9 cellular contexts compared by ENCODE assay signal in the genomic region with DNA sequence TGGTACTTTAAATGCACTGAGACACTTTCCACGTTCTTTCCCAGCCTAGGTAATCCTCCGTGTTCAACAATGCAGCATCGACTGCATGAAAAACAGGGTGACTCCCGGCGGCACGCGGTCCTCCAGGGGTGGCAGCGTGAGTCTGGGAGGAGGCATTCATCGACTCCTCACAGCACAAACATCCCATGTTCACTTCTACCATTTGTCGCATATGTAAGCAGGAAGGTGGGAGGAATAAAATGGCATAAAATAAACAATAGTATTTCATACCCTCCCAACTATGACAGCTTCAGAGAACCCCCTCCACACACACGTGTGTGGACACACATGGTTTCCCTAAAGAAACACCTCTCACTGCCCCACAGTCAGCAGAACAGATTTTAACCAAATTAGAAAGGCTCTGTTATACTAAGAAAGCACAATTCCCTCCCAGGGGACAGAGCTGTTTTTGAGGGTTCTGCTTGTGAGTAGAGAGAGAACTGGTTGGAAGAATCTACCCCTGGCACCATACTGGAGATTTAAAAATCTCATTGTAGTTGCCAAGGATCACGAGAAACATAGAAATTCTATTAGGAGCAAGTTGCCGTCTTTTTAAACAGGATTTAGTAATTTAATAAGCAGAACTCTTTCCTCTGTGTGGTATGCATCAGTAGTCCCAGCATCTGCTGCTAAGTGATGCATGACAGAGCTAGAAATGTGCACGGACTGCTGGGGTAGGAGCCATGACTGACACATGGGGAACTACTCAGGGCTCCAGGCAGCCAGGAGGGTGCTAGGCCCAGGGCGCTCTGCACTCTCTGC. TPM values are rescaled to one million over a fixed set of nuclear protein-coding genes. Genes with fewer than 3 reads are reported as not detected.
A peak's percentile ranks its signal among the peaks of the same experiment; 100 is the strongest.
DNase-seq lines count a peak whose midpoint lies in the region; ATAC-seq and TF ChIP-seq lines count a peak whose summit lies in the region.
"Had no signal": no experiment of that assay in that cellular context is flagged by ENCODE, and none has a peak within 500 bp of the region (broad histone marks: within the 10 kb centered on the region; RNA-seq: fewer than 3 reads in every experiment).

No MANE protein-coding gene starts in this region.

- TF ChIP-seq CTCF in left ventricle myocardium inferior (IDR thresholded peaks at IDR 0.05; ENCODE audit: borderline replicate concordance) (no peak), uterus (IDR thresholded peaks at IDR 0.05) (no peak)

- no peak overlapping the region for H3K27ac Mint-ChIP-seq in activated naive CD4-positive, alpha-beta T cell treated with anti-CD3 and anti-CD28 coated beads, Interleukin-2, amount 50 U/mL, for 72 hours
- H3K27ac Mint-ChIP-seq: dendritic cell treated with granulocyte-macrophage colony-stimulating factor and Interleukin-4, amounts not matched to agents 40 ng/mL and 50 ng/mL, for 4 days had no signal

- H3K27ac ChIP-seq in left ventricle myocardium inferior (replicated peaks) = peak overlapping the region; percentile 97
- peak overlapping the region; percentile 33 to 60 for H3K27ac ChIP-seq in uterus

- peaks cover 62% of the 10 kb centered on the region for H3K4me1 ChIP-seq in left ventricle myocardium inferior
- no peaks in the 10 kb centered on the region for H3K4me1 ChIP-seq in uterus

- no peak for TF ChIP-seq POLR2A in uterus (IDR thresholded peaks at IDR 0.05)

- H3K4me3 ChIP-seq in left ventricle myocardium inferior = no peak overlapping the region
- no peak overlapping the region for H3K4me3 ChIP-seq in uterus

- intact Hi-C loops in left ventricle myocardium inferior (cut with micrococcal nuclease) (no loop called here), left cardiac atrium (cut with DNase I) (no loop called here), uterus (cut with DNase I; ENCODE audit: low total_unique reads) (no loop called here)

- DNase-seq in left ventricle myocardium inferior (no peak), left cardiac atrium (no peak), SK-N-DZ (ENCODE audit: low spot score) (peak; percentile 89), uterus (no peak), NCI-H2029 treated with DMSO at 0.1 percent for 48 hours (lab: John Stamatoyannopoulos, UW) (no peak)
- no peak for DNase-seq in activated naive CD4-positive, alpha-beta T cell treated with anti-CD3 and anti-CD28 coated beads, Interleukin-2, amount 50 U/mL, for 72 hours (ENCODE audit: low spot score in 2 of 2)
- no peak for DNase-seq in central memory CD4-positive, alpha-beta T cell

- peaks cover 5 to 6% of the 10 kb centered on the region in 2 donors for H3K36me3 Mint-ChIP-seq in activated naive CD4-positive, alpha-beta T cell treated with anti-CD3 and anti-CD28 coated beads, Interleukin-2, amount 50 U/mL, for 72 hours

- ATAC-seq in left cardiac atrium = no peak
- ATAC-seq in HG03108 (IDR thresholded peaks at IDR 0.05; ENCODE audit: unreplicated experiment) = peak; percentile 65
- no peak for ATAC-seq in activated naive CD4-positive, alpha-beta T cell treated with anti-CD3 and anti-CD28 coated beads, Interleukin-2, amount 50 U/mL, for 72 hours

- no peaks in the 10 kb centered on the region for H3K9me3 ChIP-seq in left ventricle myocardium inferior (replicated peaks)
- H3K9me3 ChIP-seq in uterus = no peaks in the 10 kb centered on the region

- H3K27me3 ChIP-seq in left ventricle myocardium inferior (ENCODE audit: low read depth) = no peaks in the 10 kb centered on the region
- no peaks in the 10 kb centered on the region for H3K27me3 ChIP-seq in uterus

- no peaks in the 10 kb centered on the region for H3K9me3 Mint-ChIP-seq in activated naive CD4-positive, alpha-beta T cell treated with anti-CD3 and anti-CD28 coated beads, Interleukin-2, amount 50 U/mL, for 72 hours
- H3K9me3 Mint-ChIP-seq: dendritic cell treated with granulocyte-macrophage colony-stimulating factor and Interleukin-4, amounts not matched to agents 40 ng/mL and 50 ng/mL, for 4 days had no signal

- peaks cover 8% of the 10 kb centered on the region for H3K36me3 ChIP-seq in left ventricle myocardium inferior
- H3K36me3 ChIP-seq in uterus = no peaks in the 10 kb centered on the region

RNA-seq across cellular contexts. Expression of a gene that starts 6.0 kb away (rescaled TPM):
- total RNA-seq in left ventricle myocardium inferior (18.0 TPM), left cardiac atrium (10 to 100 TPM; 10.4 to 15.4 TPM), uterus (10 to 100 TPM; 12.9 to 25.2 (median 19.3) TPM)
- polyA plus RNA-seq in SK-N-DZ (2014; cell fraction: cytosol; rRNA removed) = 0.48 and 1.1 TPM in 2 replicates
- polyA plus RNA-seq in SK-N-DZ (2014; cell fraction: nucleus; rRNA removed) = 1.2 and 2.2 TPM in 2 replicates
- 1 to 10 TPM; 3.5 to 6.8 TPM for total RNA-seq in activated naive CD4-positive, alpha-beta T cell treated with anti-CD3 and anti-CD28 coated beads, Interleukin-2, amount 50 U/mL, for 72 hours

RNA-seq across cellular contexts. Expression of a gene that starts 19.7 kb away (rescaled TPM):
- total RNA-seq in left ventricle myocardium inferior = 23.4 TPM
- 10 to 100 TPM; 19.9 to 22.8 TPM for total RNA-seq in left cardiac atrium
- 50.0 and 68.5 TPM in 2 replicates for polyA plus RNA-seq in SK-N-DZ (2014; cell fraction: cytosol; rRNA removed)
- 98.1 and 109 TPM in 2 replicates for polyA plus RNA-seq in SK-N-DZ (2014; cell fraction: nucleus; rRNA removed)
- 10 to 100 TPM in 3 of 4 donors, 1 to 10 TPM in 1; 7.9 to 58.1 (median 45.0) TPM for total RNA-seq in uterus
- 10 to 100 TPM; 40.0 to 42.9 TPM for total RNA-seq in activated naive CD4-positive, alpha-beta T cell treated with anti-CD3 and anti-CD28 coated beads, Interleukin-2, amount 50 U/mL, for 72 hours

RNA-seq across cellular contexts. Expression of a gene that starts 58.5 kb away (rescaled TPM):
- total RNA-seq in left ventricle myocardium inferior = 7.5 TPM
- 10 to 100 TPM in 1 of 2 donors, 1 to 10 TPM in 1; 5.6 to 12.1 TPM for total RNA-seq in left cardiac atrium
- polyA plus RNA-seq in SK-N-DZ (2014; cell fraction: cytosol; rRNA removed) = 11.8 and 21.0 TPM in 2 replicates
- 42.9 and 51.7 TPM in 2 replicates for polyA plus RNA-seq in SK-N-DZ (2014; cell fraction: nucleus; rRNA removed)
- 10 to 100 TPM in 3 of 4 donors, 1 to 10 TPM in 1; 6.5 to 24.5 (median 19.5) TPM for total RNA-seq in uterus
- 10 to 100 TPM in 1 of 2 donors, 1 to 10 TPM in 1; 1.6 to 10.7 TPM for total RNA-seq in activated naive CD4-positive, alpha-beta T cell treated with anti-CD3 and anti-CD28 coated beads, Interleukin-2, amount 50 U/mL, for 72 hours
